Comparison of ENCODE assay signal across 19 cellular contexts in genomic region chr19:16154557-16154956, GRCh38. TPM values are rescaled to one million over a fixed set of nuclear protein-coding genes. Genes with fewer than 3 reads are reported as not detected.
"Had no signal": no experiment of that assay in that cellular context is flagged by ENCODE, and none has a peak within 500 bp of the region (broad histone marks: within the 10 kb centered on the region; RNA-seq: fewer than 3 reads in every experiment).

No MANE protein-coding gene starts in this region.

- H3K27ac ChIP-seq: dorsolateral prefrontal cortex had no signal

- H3K27me3 ChIP-seq: dorsolateral prefrontal cortex had no signal

- DNase-seq: activated CD4-positive, alpha-beta T cell treated with anti-CD3 and anti-CD28 coated beads, Interleukin-2, amount 50 U/mL, for 4 hours; activated CD4-positive, CD25-positive, alpha-beta regulatory T cell treated with anti-CD3 and anti-CD28 coated beads, Interleukin-2, amount 50 U/mL, for 72 hours; activated CD8-positive, alpha-beta memory T cell treated with anti-CD3 and anti-CD28 coated beads, Interleukin-2, amount 50 U/mL, for 48 hours; anterior cingulate cortex; dorsolateral prefrontal cortex; hypothalamus; stimulated activated CD4-positive, alpha-beta T cell treated with anti-CD3 and anti-CD28 coated beads, Interleukin-15, amount 100 ng/mL, for 24 hours; stimulated activated CD4-positive, alpha-beta T cell treated with anti-CD3 and anti-CD28 coated beads, Interleukin-4, amount 100 ng/mL, for 4 hours; trophoblast cell had no signal

- H3K27ac Mint-ChIP-seq: mesothelial cell of epicardium had no signal

- H3K36me3 Mint-ChIP-seq: mesothelial cell of epicardium had no signal

- H3K4me3 Mint-ChIP-seq: activated naive CD4-positive, alpha-beta T cell treated with anti-CD3 and anti-CD28 coated beads, Interleukin-2, amount 50 U/mL, for 24 hours; activated T-helper 1 cell treated with anti-CD3 and anti-CD28 coated beads, Interleukin-12 subunit alpha, Interleukin-12 subunit beta, Interleukin-2, Interleukin-4 antibody, amounts not matched to agents 30 ng/mL and 10 ng/mL and 1 ng/mL, durations not matched to agents 14 hours and 24 hours and 36 hours; mesothelial cell of epicardium had no signal

- H3K27me3 Mint-ChIP-seq: activated naive CD4-positive, alpha-beta T cell treated with anti-CD3 and anti-CD28 coated beads, Interleukin-2, amount 50 U/mL, for 24 hours had no signal

- H3K4me3 ChIP-seq: dorsolateral prefrontal cortex had no signal

- H3K9me3 Mint-ChIP-seq: activated naive CD4-positive, alpha-beta T cell treated with anti-CD3 and anti-CD28 coated beads, Interleukin-2, amount 50 U/mL, for 24 hours; activated T-helper 1 cell treated with anti-CD3 and anti-CD28 coated beads, Interleukin-12 subunit alpha, Interleukin-12 subunit beta, Interleukin-2, Interleukin-4 antibody, amounts not matched to agents 30 ng/mL and 10 ng/mL and 1 ng/mL, durations not matched to agents 14 hours and 24 hours and 36 hours; mesothelial cell of epicardium had no signal

- H3K4me1 Mint-ChIP-seq: activated naive CD4-positive, alpha-beta T cell treated with anti-CD3 and anti-CD28 coated beads, Interleukin-2, amount 50 U/mL, for 24 hours; mesothelial cell of epicardium had no signal

RNA-seq across cellular contexts. Expression of gene HSH2D, which starts 11.1 kb away (rescaled TPM):
- total RNA-seq: chondrocyte, myocyte had no signal

RNA-seq across cellular contexts. Expression of gene CIB3, which starts 18.8 kb away (rescaled TPM):
- total RNA-seq: activated T-helper 1 cell treated with anti-CD3 and anti-CD28 coated beads, Interleukin-12 subunit alpha, Interleukin-12 subunit beta, Interleukin-2, Interleukin-4 antibody, amounts not matched to agents 30 ng/mL and 10 ng/mL and 1 ng/mL, durations not matched to agents 14 hours and 24 hours and 36 hours; chondrocyte; dorsolateral prefrontal cortex; lower leg skin; mesothelial cell of epicardium; myocyte; skeletal muscle tissue; subcutaneous adipose tissue; T-helper 2 cell treated with Interferon-gamma antibody and Interleukin-4, amounts not matched to agents 100 ng/mL and 5 ng/mL, for 36 hours had no signal
- polyA plus RNA-seq: esophagus had no signal
